Comparison of ENCODE assay signal across 8 cellular contexts in genomic region chr4:105895324-105895608, GRCh38. TPM values are rescaled to one million over a fixed set of nuclear protein-coding genes. Genes with fewer than 3 reads are reported as not detected.
A peak's percentile ranks its signal among the peaks of the same experiment; 100 is the strongest.
DNase-seq lines count a peak whose midpoint lies in the region; ATAC-seq and TF ChIP-seq lines count a peak whose summit lies in the region.

TSS of gene NPNT (plus strand) at chr4:105895471. CDS start at chr4:105895653, 182 bp downstream.

- no peaks in the 10 kb centered on the region for H3K4me1 Mint-ChIP-seq in CD4-positive, alpha-beta T cell (ENCODE audit: low read depth)

- H3K36me3 ChIP-seq in endocrine pancreas (ENCODE audit: control insufficient read depth, insufficient read depth, low read length) (no peaks in the 10 kb centered on the region), mucosa of stomach (ENCODE audit: control insufficient read depth, insufficient read depth, low read length) (no peaks in the 10 kb centered on the region)

- H3K27ac Mint-ChIP-seq in CD4-positive, alpha-beta T cell = no peak within 1 kb of the TSS

- H3K9ac ChIP-seq in endocrine pancreas (ENCODE audit: control insufficient read depth, insufficient read depth, low read length) (peak within 1 kb of the TSS; percentile 79), mucosa of stomach (ENCODE audit: low read length) (peak within 1 kb of the TSS; percentile 43)

- no peak within 1 kb of the TSS for H3K27ac ChIP-seq in CD4-positive, alpha-beta T cell (ENCODE audit: low read depth, low read length)

- H3K9me3 ChIP-seq in endocrine pancreas (ENCODE audit: control insufficient read depth, low read length) (no peaks in the 10 kb centered on the region), mucosa of stomach (ENCODE audit: control insufficient read depth, low read length) (no peaks in the 10 kb centered on the region)
- no peaks in the 10 kb centered on the region for H3K9me3 ChIP-seq in CD4-positive, alpha-beta T cell (ENCODE audit: control insufficient read depth, low read length)

- H3K9me3 Mint-ChIP-seq in CD4-positive, alpha-beta T cell = no peaks in the 10 kb centered on the region

- peak; percentile 24 for DNase-seq in NCI-H128 (lab: John Stamatoyannopoulos, UW; ENCODE audit: unreplicated experiment)
- no peak for DNase-seq in CD4-positive, alpha-beta T cell
- no peak for DNase-seq in NCI-H1048 (lab: John Stamatoyannopoulos, UW)
- DNase-seq in glomerular visceral epithelial cell (ENCODE audit: extremely low spot score) = no peak

- CTCF ChIA-PET in CD4-positive, alpha-beta T cell (lab: Charles Lee) = no interaction called here

- H3K4me3 ChIP-seq in GM08714 (ENCODE audit: low read length) (peak within 1 kb of the TSS; percentile 51; the same call in 1 of the 2 replicates), endocrine pancreas (ENCODE audit: control insufficient read depth, insufficient read depth, low read length) (peak within 1 kb of the TSS; percentile 48), mucosa of stomach (ENCODE audit: low read length) (no peak within 1 kb of the TSS)

- no peaks in the 10 kb centered on the region for H3K36me3 Mint-ChIP-seq in CD4-positive, alpha-beta T cell (ENCODE audit: low read depth)

- POLR2A ChIA-PET in CD4-positive, alpha-beta T cell (lab: Charles Lee) = no interaction called here

- H3K4me3 Mint-ChIP-seq in CD4-positive, alpha-beta T cell = no peak within 1 kb of the TSS

- H3K27me3 Mint-ChIP-seq in CD4-positive, alpha-beta T cell = peaks cover 82% of the 10 kb centered on the region

- TF ChIP-seq CTCF in CD4-positive, alpha-beta T cell (IDR thresholded peaks at IDR 0.05) = no peak

- H3K27me3 ChIP-seq in endocrine pancreas (ENCODE audit: control insufficient read depth, insufficient read depth, low read length) (peaks cover 4% of the 10 kb centered on the region), mucosa of stomach (ENCODE audit: control insufficient read depth, insufficient read depth, low read length) (peaks cover 58% of the 10 kb centered on the region)
- peaks cover 69% of the 10 kb centered on the region for H3K27me3 ChIP-seq in CD4-positive, alpha-beta T cell (ENCODE audit: control insufficient read depth, insufficient read depth, low read length)

- intact Hi-C loops in CD4-positive, alpha-beta T cell (cut with DNase I, micrococcal nuclease) = no loop called here

- H3K4me1 ChIP-seq in endocrine pancreas (ENCODE audit: control insufficient read depth, insufficient read depth, low read length) (no peaks in the 10 kb centered on the region), mucosa of stomach (ENCODE audit: control insufficient read depth, insufficient read depth, low read length) (peaks cover 6% of the 10 kb centered on the region)

- ATAC-seq in GM21619 (IDR thresholded peaks at IDR 0.05; ENCODE audit: unreplicated experiment) = peak; percentile 23
- no peak for ATAC-seq in CD4-positive, alpha-beta T cell (ENCODE audit: poor library complexity)

RNA-seq across cellular contexts. Expression of gene NPNT, which starts in this region (rescaled TPM):
- total RNA-seq in CD4-positive, alpha-beta T cell = not detected
